8 cellular contexts compared by ENCODE assay signal in the genomic region with DNA sequence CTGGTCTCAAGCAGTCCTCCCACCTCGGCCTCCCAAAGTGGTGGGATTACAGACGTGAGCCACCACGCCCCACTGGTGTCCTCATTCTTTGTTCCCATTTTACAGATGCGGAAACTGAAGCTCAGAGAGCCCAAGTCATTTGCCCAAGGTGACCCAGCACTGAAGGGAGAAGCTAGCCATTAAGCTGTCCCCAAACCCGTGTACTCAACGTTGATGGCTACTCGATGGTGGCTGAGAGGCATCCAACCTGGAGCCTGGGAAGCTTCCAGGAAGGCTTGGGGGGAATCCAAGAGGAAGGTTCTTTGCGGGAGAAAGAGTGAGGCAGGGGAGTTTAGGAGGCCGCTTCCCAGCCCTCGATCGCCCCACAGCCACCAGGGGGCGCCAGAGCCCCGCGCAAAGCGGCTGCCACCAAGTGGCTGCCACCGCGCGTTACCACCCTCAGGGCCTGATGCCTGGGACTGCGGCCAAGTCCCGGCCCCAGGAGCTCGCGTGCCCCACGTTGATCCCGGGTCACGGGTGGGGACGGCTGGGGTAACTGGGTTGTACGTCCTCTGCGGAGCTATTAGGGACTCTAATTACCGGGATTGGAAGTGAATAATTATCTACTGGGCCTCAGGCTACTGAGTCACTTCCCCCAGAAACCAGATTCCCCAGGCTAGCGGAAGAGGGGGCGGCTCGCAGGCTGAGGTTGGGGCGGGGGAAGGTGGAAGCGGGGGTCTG. TPM values are rescaled to one million over a fixed set of nuclear protein-coding genes. Genes with fewer than 3 reads are reported as not detected.
DNase-seq lines count a peak whose midpoint lies in the region; ATAC-seq and TF ChIP-seq lines count a peak whose summit lies in the region.

No MANE protein-coding gene starts in this region.

- H3K27me3 ChIP-seq in dorsolateral prefrontal cortex, result no peaks in the 10 kb centered on the region

- intact Hi-C loops in activated CD8-positive, alpha-beta T cell treated with anti-CD3 and anti-CD28 coated beads for 36 hours (cut with micrococcal nuclease), result loop anchor here (5.0 kb wide), 1 partner anchor 130 kb away; no protein-coding TSS in a partner anchor
- intact Hi-C loops in dorsolateral prefrontal cortex (cut with DNase I), result loop anchor here (1.0 to 10.0 kb wide), 6 partner anchors 55 to 278 kb away; a partner anchor contains a TSS

- CTCF ChIA-PET in activated CD8-positive, alpha-beta T cell treated with anti-CD3 and anti-CD28 coated beads for 36 hours (lab: Charles Lee), result interaction anchor here (0.7 to 25.6 kb wide), 52 partner anchors 11 to 1022 kb away, joined by 3 to 1222 read pairs (median 6); a partner anchor contains a TSS

- peak overlapping the region; percentile 70 for H3K4me3 Mint-ChIP-seq in activated CD8-positive, alpha-beta T cell treated with anti-CD3 and anti-CD28 coated beads for 36 hours
- peak overlapping the region; percentile 91 for H3K4me3 Mint-ChIP-seq in memory B cell

- H3K27ac ChIP-seq in dorsolateral prefrontal cortex, result peak overlapping the region in 30 of 59 donors; percentile 2 to 76 (median 48)

- H3K27ac Mint-ChIP-seq in activated CD8-positive, alpha-beta T cell treated with anti-CD3 and anti-CD28 coated beads for 36 hours, result peak overlapping the region; percentile 87
- peak overlapping the region; percentile 78 for H3K27ac Mint-ChIP-seq in memory B cell

- H3K4me3 ChIP-seq in dorsolateral prefrontal cortex, result peak overlapping the region in 57 of 59 donors; percentile 9 to 66 (median 41)

- ATAC-seq in GM18511 (IDR thresholded peaks at IDR 0.05; ENCODE audit: unreplicated experiment) (peak; percentile 67), HG03439 (IDR thresholded peaks at IDR 0.05; ENCODE audit: unreplicated experiment) (peak; percentile 64), memory B cell (ENCODE audit: low read depth) (peak; percentile 93)
- ATAC-seq in activated CD8-positive, alpha-beta T cell treated with anti-CD3 and anti-CD28 coated beads for 36 hours, result peak; percentile 75

- TF ChIP-seq CTCF in activated CD8-positive, alpha-beta T cell treated with anti-CD3 and anti-CD28 coated beads for 36 hours (IDR thresholded peaks at IDR 0.05), result peak; percentile 99
- peak; percentile 95 to 100 (median 100) for TF ChIP-seq CTCF in dorsolateral prefrontal cortex (IDR thresholded peaks at IDR 0.05 in 54 of 56, conservative IDR thresholded peaks at IDR 0.05 in 2 of 56; ENCODE audit: low read depth in 1 of 56, partially characterized antibody in 56 of 56)

- peaks cover 36% of the 10 kb centered on the region for H3K4me1 Mint-ChIP-seq in activated CD8-positive, alpha-beta T cell treated with anti-CD3 and anti-CD28 coated beads for 36 hours (ENCODE audit: low read depth)
- peaks cover 22% of the 10 kb centered on the region for H3K4me1 Mint-ChIP-seq in memory B cell

- POLR2A ChIA-PET in activated CD8-positive, alpha-beta T cell treated with anti-CD3 and anti-CD28 coated beads for 36 hours (lab: Charles Lee), result interaction anchor here (0.5 to 5.3 kb wide), 13 partner anchors 25 to 133 kb away, joined by 3 to 28 read pairs (median 4); no protein-coding TSS in a partner anchor

- peaks cover 4% of the 10 kb centered on the region for H3K36me3 Mint-ChIP-seq in activated CD8-positive, alpha-beta T cell treated with anti-CD3 and anti-CD28 coated beads for 36 hours (ENCODE audit: low read depth)
- no peaks in the 10 kb centered on the region for H3K36me3 Mint-ChIP-seq in memory B cell

- H3K27me3 Mint-ChIP-seq in activated CD8-positive, alpha-beta T cell treated with anti-CD3 and anti-CD28 coated beads for 36 hours, result no peaks in the 10 kb centered on the region
- no peaks in the 10 kb centered on the region for H3K27me3 Mint-ChIP-seq in memory B cell

- H3K9me3 Mint-ChIP-seq in activated CD8-positive, alpha-beta T cell treated with anti-CD3 and anti-CD28 coated beads for 36 hours, result peaks cover 8% of the 10 kb centered on the region
- H3K9me3 Mint-ChIP-seq in memory B cell, result no peaks in the 10 kb centered on the region

- peak; percentile 64 for DNase-seq in A172 (ENCODE audit: low spot score)
- DNase-seq in NCI-H82 treated with DMSO at 0.1 percent for 48 hours (lab: John Stamatoyannopoulos, UW; ENCODE audit: unreplicated experiment), result peak; percentile 33
- peak; percentile 89 for DNase-seq in activated CD8-positive, alpha-beta T cell treated with anti-CD3 and anti-CD28 coated beads for 36 hours
- DNase-seq in dorsolateral prefrontal cortex, result peak; percentile 71 to 90 (median 82)
- peak; percentile 90 to 96 for DNase-seq in memory B cell (ENCODE audit: low spot score in 2 of 2)
- peak; percentile 64 for DNase-seq in stimulated activated CD8-positive, alpha-beta memory T cell treated with anti-CD3 and anti-CD28 coated beads, Interleukin-12 subunit alpha, Interleukin-12 subunit beta, amount 100 ng/mL, for 24 hours (ENCODE audit: extremely low read depth)

RNA-seq across cellular contexts. Expression of a gene that starts 8.8 kb away (rescaled TPM):
- 30.5 and 32.3 TPM in 2 replicates for total RNA-seq in A172 (2014; rRNA removed; shearing (Covaris generic))
- total RNA-seq in activated CD8-positive, alpha-beta T cell treated with anti-CD3 and anti-CD28 coated beads for 36 hours, result 10 to 100 TPM; 48.7 to 52.7 TPM
- total RNA-seq in dorsolateral prefrontal cortex, result 10 to 100 TPM in 116 of 120 experiments, 1 to 10 TPM in 4; 8.5 to 28.7 (median 14.8) TPM

RNA-seq across cellular contexts. Expression of a gene that starts 28.0 kb away (rescaled TPM):
- total RNA-seq in A172 (2014; rRNA removed; shearing (Covaris generic)), result 9.4 and 16.6 TPM in 2 replicates
- 1 to 10 TPM; 1.2 to 1.7 TPM for total RNA-seq in activated CD8-positive, alpha-beta T cell treated with anti-CD3 and anti-CD28 coated beads for 36 hours
- total RNA-seq in dorsolateral prefrontal cortex, result 10 to 100 TPM in 12 of 120 experiments, 1 to 10 TPM in 108; 2.7 to 15.7 (median 7.2) TPM

Comparison
In these comparisons a context has a peak if more than half of its experiments do, and no peak if none do; other contexts are left out.
1. Peak in every context shown above with its lines: DNase-seq, ATAC-seq, H3K4me3 ChIP-seq and H3K27ac ChIP-seq.
2. DNase-seq: peak in every context shown above with its lines; median percentile 93 in memory B cell; 89 in activated CD8-positive, alpha-beta T cell treated with anti-CD3 and anti-CD28 coated beads for 36 hours; 82 in dorsolateral prefrontal cortex; 64 in A172; 64 in stimulated activated CD8-positive, alpha-beta memory T cell treated with anti-CD3 and anti-CD28 coated beads, Interleukin-12 subunit alpha, Interleukin-12 subunit beta, amount 100 ng/mL, for 24 hours; 33 in NCI-H82 treated with DMSO at 0.1 percent for 48 hours.